ENCODE assay signal across 8 cellular contexts in the genomic region with DNA sequence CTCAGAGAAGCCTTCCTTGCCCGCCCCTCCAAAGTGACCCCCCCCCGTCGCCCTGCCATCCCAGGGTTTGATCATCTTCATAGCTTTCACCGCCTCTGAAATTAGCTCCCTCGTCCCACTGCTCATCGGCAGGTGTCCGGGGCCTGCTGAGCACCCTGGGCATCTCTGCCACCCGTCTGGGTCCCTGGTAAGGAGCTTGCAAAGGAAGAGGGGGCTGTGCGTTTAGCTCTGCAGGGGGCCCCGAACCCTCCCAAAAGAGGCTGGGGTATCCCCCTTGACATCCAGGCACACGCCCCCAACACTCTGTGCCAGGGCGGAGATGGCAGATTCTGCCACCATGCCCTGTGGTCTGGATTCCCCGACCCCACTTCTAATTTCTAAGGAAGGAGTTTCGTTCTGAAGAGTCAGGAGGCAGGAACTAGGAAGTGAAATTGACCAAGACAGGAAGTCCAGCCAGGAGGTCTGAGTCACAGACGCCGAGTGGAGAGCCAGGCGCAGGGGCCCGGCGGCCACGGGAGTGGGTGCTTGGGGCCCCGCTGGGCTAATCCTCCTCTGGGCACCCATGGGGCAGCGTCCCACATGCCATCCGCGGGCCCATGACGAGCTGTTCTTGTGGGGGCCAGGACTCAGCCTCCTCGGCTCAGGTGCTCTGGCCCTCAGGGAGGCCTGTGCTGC.
A peak's percentile ranks its signal among the peaks of the same experiment; 100 is the strongest.
DNase-seq lines count a peak whose midpoint lies in the region; ATAC-seq and TF ChIP-seq lines count a peak whose summit lies in the region.

No MANE protein-coding gene starts in this region.

- peak; percentile 47 for ATAC-seq in GM19452 (IDR thresholded peaks at IDR 0.05; ENCODE audit: unreplicated experiment)

- in situ Hi-C loops in ACHN (cut with HindIII; ENCODE audit: low pct_ligation_motif_present, low pct_unique_long_range_greater_than_20kb, low sequenced_read_pairs): no loop called here

- peak; percentile 94 for DNase-seq in ACHN
- DNase-seq in NCI-H226: peak; percentile 84
- DNase-seq in choroid plexus epithelial cell (ENCODE audit: low read depth): peak; percentile 86
- peak; percentile 50 for DNase-seq in myocyte (ENCODE audit: low read depth)
- no peak for DNase-seq in erythroblast (lab: John Stamatoyannopoulos, UW)
- no peak for DNase-seq in NCI-H748 (lab: John Stamatoyannopoulos, UW; ENCODE audit: unreplicated experiment)
- no peak for DNase-seq in NCI-H524 (lab: John Stamatoyannopoulos, UW)

- no peak for TF ChIP-seq CTCF in choroid plexus epithelial cell (conservative IDR thresholded peaks at IDR 0.05; ENCODE audit: low read depth, low read length)

- no peak overlapping the region for H3K4me3 ChIP-seq in choroid plexus epithelial cell (ENCODE audit: low read depth, low read length)

- no peak for TF ChIP-seq POLR2A in erythroblast (IDR thresholded peaks at IDR 0.05; ENCODE audit: low read length)

Comparison
In these comparisons a context has a peak if more than half of its experiments do, and no peak if none do; other contexts are left out.
1. DNase-seq: peak in ACHN (single experiment), NCI-H226 (single experiment), choroid plexus epithelial cell (single experiment) and myocyte (single experiment); none in erythroblast (0 of 2), NCI-H748 (single experiment) and NCI-H524 (0 of 2).